ENCODE assay signal across 13 cellular contexts in the genomic region with DNA sequence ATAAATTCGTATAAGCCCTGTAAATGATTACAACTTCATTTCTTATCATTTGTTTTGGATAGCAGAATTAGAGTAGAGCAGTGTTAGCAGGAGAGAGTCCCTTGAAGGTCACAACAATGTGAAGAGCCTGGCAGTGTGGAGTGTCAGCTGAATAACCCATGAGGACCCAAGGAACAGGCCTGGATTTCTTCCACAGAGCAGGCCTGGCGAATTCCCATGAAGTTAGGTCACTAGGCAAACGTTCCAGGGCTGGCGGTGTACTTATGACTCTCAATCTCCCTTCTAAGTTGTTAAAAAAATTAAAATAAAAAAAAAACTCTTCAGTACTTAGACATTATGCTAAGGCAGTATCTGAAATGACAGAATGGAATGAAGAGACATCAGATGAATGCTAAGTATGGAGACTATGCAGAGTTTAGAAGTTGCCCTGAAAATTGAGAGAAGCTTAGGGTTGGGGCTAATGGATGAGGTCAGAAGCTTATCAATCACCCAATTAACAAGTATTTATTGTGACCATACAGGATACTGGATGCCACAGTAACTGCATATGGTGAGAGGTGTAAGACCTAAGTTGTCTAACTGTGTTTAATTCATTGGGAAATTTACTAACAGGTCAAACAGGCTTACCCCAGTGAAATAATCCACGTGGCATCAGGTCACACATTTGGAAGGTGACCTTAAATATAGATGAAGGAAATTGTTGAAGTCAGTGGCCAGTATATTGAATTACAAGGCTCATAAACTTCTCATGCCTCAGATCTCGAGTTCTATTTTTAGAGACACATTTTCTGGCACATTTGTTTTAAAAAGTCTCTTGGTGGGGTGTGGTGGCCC.
DNase-seq lines count a peak whose midpoint lies in the region; ATAC-seq and TF ChIP-seq lines count a peak whose summit lies in the region.
"Had no signal": no experiment of that assay in that cellular context is flagged by ENCODE, and none has a peak within 500 bp of the region (broad histone marks: within the 10 kb centered on the region; RNA-seq: fewer than 3 reads in every experiment).

No MANE protein-coding gene starts in this region.

- H3K9me3 ChIP-seq in left lung (no peaks in the 10 kb centered on the region), testis (no peaks in the 10 kb centered on the region)

- no peaks in the 10 kb centered on the region for H3K27me3 ChIP-seq in left lung
- no peaks in the 10 kb centered on the region for H3K27me3 ChIP-seq in testis

- H3K36me3 ChIP-seq in left lung (no peaks in the 10 kb centered on the region), testis (ENCODE audit: low read depth, missing control alignments) (no peaks in the 10 kb centered on the region)

- no peak for TF ChIP-seq POLR2A in testis (IDR thresholded peaks at IDR 0.05)

- intact Hi-C loops in left lung (cut with DNase I) (no loop called here), testis (cut with DNase I; ENCODE audit: low total_unique reads) (no loop called here)

- DNase-seq in HCEC 1CT (peak; percentile 38), choroid plexus epithelial cell (ENCODE audit: low read depth) (peak; percentile 54), left lung (peak in 1 of 2 donors; percentile 58), testis (peak; percentile 75), NCI-H146 treated with DMSO at 0.1 percent for 48 hours (lab: John Stamatoyannopoulos, UW; ENCODE audit: unreplicated experiment) (no peak)
- no peak for DNase-seq in activated naive CD4-positive, alpha-beta T cell treated with Interleukin-2 at 50 U/mL for 16 hours
- DNase-seq: activated B cell treated with CpG ODN at 0.5 μM for 24 hours; activated gamma-delta T cell; COR-L47; effector CD4-positive, alpha-beta T cell had no signal

- H3K4me1 ChIP-seq in left lung (no peaks in the 10 kb centered on the region), testis (peaks cover 12% of the 10 kb centered on the region)
- H3K4me1 ChIP-seq: parathyroid adenoma had no signal

- TF ChIP-seq CTCF in choroid plexus epithelial cell (conservative IDR thresholded peaks at IDR 0.05; ENCODE audit: low read depth, low read length) (no peak), left lung (IDR thresholded peaks at IDR 0.05) (no peak), testis (IDR thresholded peaks at IDR 0.05) (no peak)

- ATAC-seq in left lung: peak; percentile 94
- no peak for ATAC-seq in GM21381 (IDR thresholded peaks at IDR 0.05; ENCODE audit: unreplicated experiment)
- ATAC-seq in GM21619 (IDR thresholded peaks at IDR 0.05; ENCODE audit: unreplicated experiment): no peak

- H3K27ac ChIP-seq in left lung (no peak overlapping the region), testis (no peak overlapping the region)
- H3K27ac ChIP-seq: parathyroid adenoma had no signal

- WGBS in testis, 2 donors: 53 to 65% methylated on average over 6 of the region's 6 CpGs

- H3K4me3 ChIP-seq in choroid plexus epithelial cell (ENCODE audit: low read depth, low read length) (no peak overlapping the region), left lung (no peak overlapping the region), testis (no peak overlapping the region)

Comparison
In these comparisons a context has a peak if more than half of its experiments do, and no peak if none do; other contexts are left out.
1. DNase-seq: peak in HCEC 1CT (single experiment), choroid plexus epithelial cell (single experiment) and testis (single experiment); none in NCI-H146 treated with DMSO at 0.1 percent for 48 hours (single experiment) and activated naive CD4-positive, alpha-beta T cell treated with Interleukin-2 at 50 U/mL for 16 hours (single experiment).